In genomic region chr19:47428177-47428894, GRCh38 we compare ENCODE assay signal across 8 cellular contexts. TPM values are rescaled to one million over a fixed set of nuclear protein-coding genes. Genes with fewer than 3 reads are reported as not detected.
A peak's percentile ranks its signal among the peaks of the same experiment; 100 is the strongest.
DNase-seq lines count a peak whose midpoint lies in the region; ATAC-seq, FAIRE-seq and TF ChIP-seq lines count a peak whose summit lies in the region.

No MANE protein-coding gene starts in this region.

- H3K36me3 Mint-ChIP-seq in astrocyte (ENCODE audit: low read depth, unreplicated experiment) = no peaks in the 10 kb centered on the region

- peak overlapping the region; percentile 51 for H3K9ac ChIP-seq in astrocyte (ENCODE audit: low read length)

- H2AFZ ChIP-seq in astrocyte (ENCODE audit: low read depth, low read length) = peak overlapping the region; percentile 78

- ATAC-seq in GM21515 (IDR thresholded peaks at IDR 0.05; ENCODE audit: unreplicated experiment) = no peak

- no peaks in the 10 kb centered on the region for H3K36me3 ChIP-seq in astrocyte (ENCODE audit: insufficient read depth, low read length)

- H3K4me3 Mint-ChIP-seq in astrocyte (ENCODE audit: unreplicated experiment) = no peak overlapping the region

- FAIRE-seq in astrocyte (lab: Jason Lieb, UNC) = peak; percentile 71

- H3K4me2 ChIP-seq in astrocyte (ENCODE audit: low read length) = peak overlapping the region; percentile 92

- peaks cover 16% of the 10 kb centered on the region for H3K4me1 ChIP-seq in astrocyte (ENCODE audit: insufficient read depth, low read length)

- H3K4me3 ChIP-seq in astrocyte (ENCODE audit: insufficient read depth, low read depth, low read length) = peak overlapping the region; percentile 46
- H3K4me3 ChIP-seq in retinal pigment epithelial cell (ENCODE audit: low read length) = peak overlapping the region; percentile 32

- peak overlapping the region; percentile 23 for H3K27ac ChIP-seq in astrocyte (ENCODE audit: low read depth, low read length)

- TF ChIP-seq CTCF in GM20000 (IDR thresholded peaks at IDR 0.05; ENCODE audit: extremely low read depth, missing control alignments) (no peak), astrocyte (IDR thresholded peaks at IDR 0.05; ENCODE audit: insufficient read depth, low read depth, low read length) (no peak), retinal pigment epithelial cell (conservative IDR thresholded peaks at IDR 0.05; ENCODE audit: low read depth, low read length) (no peak)

- peaks cover 12% of the 10 kb centered on the region for H3K27me3 Mint-ChIP-seq in astrocyte (ENCODE audit: low read depth, unreplicated experiment)

- no peaks in the 10 kb centered on the region for H3K79me2 ChIP-seq in astrocyte (ENCODE audit: insufficient read depth, low read length)

- peaks cover 13% of the 10 kb centered on the region for H3K27me3 ChIP-seq in astrocyte (ENCODE audit: insufficient read depth, low read length)

- no peak overlapping the region for H3K27ac Mint-ChIP-seq in astrocyte (ENCODE audit: unreplicated experiment)

- H4K20me1 ChIP-seq in astrocyte (ENCODE audit: insufficient read depth, low read length) = peaks cover 6% of the 10 kb centered on the region

- DNase-seq in 8988T = peak; percentile 87
- DNase-seq in GM20000 (ENCODE audit: low spot score) = peak; percentile 93
- peak; percentile 96 to 99 for DNase-seq in NCI-H1930 (lab: John Stamatoyannopoulos, UW)
- peak; percentile 89 for DNase-seq in T-helper 22 cell (ENCODE audit: low read depth)
- peak; percentile 98 for DNase-seq in astrocyte (ENCODE audit: low read depth)
- peak; percentile 98 for DNase-seq in hepatic stellate cell (ENCODE audit: low spot score)
- DNase-seq in retinal pigment epithelial cell (ENCODE audit: low read depth) = peak; percentile 90

- peaks cover 4% of the 10 kb centered on the region for H3K9me3 Mint-ChIP-seq in astrocyte (ENCODE audit: unreplicated experiment)

- peaks cover 2% of the 10 kb centered on the region for H3K4me1 Mint-ChIP-seq in astrocyte (ENCODE audit: low read depth, unreplicated experiment)

- no peaks in the 10 kb centered on the region for H3K9me3 ChIP-seq in astrocyte (ENCODE audit: insufficient read depth, low read depth, low read length)

RNA-seq across cellular contexts. Expression of gene MEIS3, which starts 9.0 kb away (rescaled TPM):
- 71.1 and 93.7 TPM in 2 replicates for total RNA-seq in astrocyte

RNA-seq across cellular contexts. Expression of gene SLC8A2, which starts 43.4 kb away (rescaled TPM):
- 3.3 and 9.6 TPM in 2 replicates for total RNA-seq in astrocyte

RNA-seq across cellular contexts. Expression of gene KPTN, which starts 55.7 kb away (rescaled TPM):
- 13.2 and 15.9 TPM in 2 replicates for total RNA-seq in astrocyte
